18 cellular contexts compared by ENCODE assay signal in genomic region chr3:71144525-71145253, GRCh38.
DNase-seq lines count a peak whose midpoint lies in the region; ATAC-seq lines count a peak whose summit lies in the region.
"Had no signal": no experiment of that assay in that cellular context is flagged by ENCODE, and none has a peak within 500 bp of the region (broad histone marks: within the 10 kb centered on the region; RNA-seq: fewer than 3 reads in every experiment).

No MANE protein-coding gene starts in this region.

- H3K4me3 Mint-ChIP-seq in T-cell = no peak overlapping the region

- H3K27me3 Mint-ChIP-seq in T-cell = no peaks in the 10 kb centered on the region

- ATAC-seq in activated CD4-positive, CD25-positive, alpha-beta regulatory T cell treated with anti-CD3 and anti-CD28 coated beads, Interleukin-2, amount 50 U/mL, for 24 hours = peak; percentile 45 to 52
- ATAC-seq in T-cell (replicated peaks in 1 of 4) (no peak), esophagus mucosa (peak; percentile 68)
- ATAC-seq in stimulated activated naive CD8-positive, alpha-beta T cell treated with anti-CD3 and anti-CD28 coated beads, Interleukin-15, Interleukin-2, amounts not matched to agents 100 U/mL and 50 U/mL, for 24 hours = peak; percentile 56

- POLR2A ChIA-PET in T-cell (lab: Charles Lee) = interaction anchor here in 1 of 2 donors (0.6 kb wide), 1 partner anchor 72 kb away, joined by 4 read pairs; no protein-coding TSS in a partner anchor

- H3K36me3 Mint-ChIP-seq in T-cell = peaks cover 37% of the 10 kb centered on the region

- peaks cover 60 to 67% (median 67%) of the 10 kb centered on the region in 3 donors for H3K4me1 Mint-ChIP-seq in T-cell

- H3K27ac Mint-ChIP-seq in T-cell = peak overlapping the region; percentile 40 to 74
- H3K27ac Mint-ChIP-seq: activated T-helper 2 cell treated with anti-CD3 and anti-CD28 coated beads, Interferon-gamma antibody, Interleukin-2, Interleukin-4, amounts not matched to agents 10 μg/mL and 5 μg/mL and 100 μg/mL, durations not matched to agents 14 hours and 24 hours and 36 hours had no signal

- no peak for DNase-seq in activated CD4-positive, CD25-positive, alpha-beta regulatory T cell treated with anti-CD3 and anti-CD28 coated beads, Interleukin-2, amount 50 U/mL, for 72 hours
- DNase-seq in T-cell (no peak), amygdala (lab: John Stamatoyannopoulos, UW) (no peak), NCI-H446 treated with DMSO at 0.1 percent for 48 hours (lab: John Stamatoyannopoulos, UW) (no peak)
- no peak for DNase-seq in stimulated activated naive CD8-positive, alpha-beta T cell treated with anti-CD3 and anti-CD28 coated beads, Interleukin-15, Interleukin-2, amounts not matched to agents 100 U/mL and 50 U/mL, for 24 hours
- DNase-seq in stimulated activated CD4-positive, alpha-beta T cell treated with anti-CD3 and anti-CD28 coated beads, Interleukin-1b, Interleukin-23, amount 100 ng/mL, for 48 hours = no peak
- DNase-seq: activated CD4-positive, alpha-beta T cell treated with anti-CD3 and anti-CD28 coated beads, Interleukin-2, amount 50 U/mL, for 4 hours; anterior cingulate cortex; DMS53; left ventricle myocardium inferior; NCI-H1092 treated with DMSO at 0.1 percent for 48 hours; NCI-H69; SK-N-SH; stimulated activated CD4-positive, alpha-beta T cell treated with anti-CD3 and anti-CD28 coated beads, Interleukin-4, amount 100 ng/mL, for 1 hour; thyroid gland had no signal

- CTCF ChIA-PET in T-cell (lab: Charles Lee) = interaction anchor here in 1 of 2 donors (0.6 kb wide), 1 partner anchor 435 kb away, joined by 4 read pairs; no protein-coding TSS in a partner anchor

- no peaks in the 10 kb centered on the region for H3K9me3 Mint-ChIP-seq in T-cell
- H3K9me3 Mint-ChIP-seq: activated T-helper 2 cell treated with anti-CD3 and anti-CD28 coated beads, Interferon-gamma antibody, Interleukin-2, Interleukin-4, amounts not matched to agents 10 μg/mL and 5 μg/mL and 100 μg/mL, durations not matched to agents 14 hours and 24 hours and 36 hours had no signal

Comparison
In these comparisons a context has a peak if more than half of its experiments do, and no peak if none do; other contexts are left out.
1. ATAC-seq: peak in activated CD4-positive, CD25-positive, alpha-beta regulatory T cell treated with anti-CD3 and anti-CD28 coated beads, Interleukin-2, amount 50 U/mL, for 24 hours (2 of 2), esophagus mucosa (single experiment) and stimulated activated naive CD8-positive, alpha-beta T cell treated with anti-CD3 and anti-CD28 coated beads, Interleukin-15, Interleukin-2, amounts not matched to agents 100 U/mL and 50 U/mL, for 24 hours (single experiment); none in T-cell (0 of 4).